12 cellular contexts compared by ENCODE assay signal in genomic region chr14:59281613-59282012, GRCh38.
A peak's percentile ranks its signal among the peaks of the same experiment; 100 is the strongest.
DNase-seq lines count a peak whose midpoint lies in the region; ATAC-seq and TF ChIP-seq lines count a peak whose summit lies in the region.
"Had no signal": no experiment of that assay in that cellular context is flagged by ENCODE, and none has a peak within 500 bp of the region (broad histone marks: within the 10 kb centered on the region; RNA-seq: fewer than 3 reads in every experiment).

No MANE protein-coding gene starts in this region.

- DNase-seq in HPDE6-E6E7 (ENCODE audit: extremely low spot score) (peak; percentile 49), foreskin fibroblast (peak; percentile 63 to 72), NCI-H1092 (lab: John Stamatoyannopoulos, UW) (no peak)
- no peak for DNase-seq in stimulated activated CD4-positive, alpha-beta T cell treated with anti-CD3 and anti-CD28 coated beads, Interleukin-12 subunit alpha, Interleukin-12 subunit beta, amount 100 ng/mL, for 4 hours
- DNase-seq: activated CD8-positive, alpha-beta memory T cell treated with anti-CD3 and anti-CD28 coated beads, Interleukin-2, amount 50 U/mL, for 48 hours; activated naive CD8-positive, alpha-beta T cell treated with anti-CD3 and anti-CD28 coated beads, Interleukin-2, amount 50 U/mL, for 24 hours; NCI-H1436; testis had no signal

- ATAC-seq in SK-N-SH treated with all-trans-retinoic acid at 6 μM for 48 hours (no peak), HG03039 (IDR thresholded peaks at IDR 0.05; ENCODE audit: unreplicated experiment) (no peak)
- ATAC-seq: activated naive CD8-positive, alpha-beta T cell treated with anti-CD3 and anti-CD28 coated beads, Interleukin-2, amount 50 U/mL, for 24 hours had no signal

- peak overlapping the region in 14 of 21 experiments; percentile 4 to 64 (median 39) for H3K27ac ChIP-seq in skin epidermis
- H3K27ac ChIP-seq: testis, VCaP had no signal

- no peak overlapping the region for H3K4me3 ChIP-seq in foreskin fibroblast (ENCODE audit: low read depth in 1 of 2, low read length in 2 of 2)
- no peak overlapping the region for H3K4me3 ChIP-seq in skin epidermis
- H3K4me3 ChIP-seq: testis had no signal

- no peak for TF ChIP-seq CTCF in foreskin fibroblast (IDR thresholded peaks at IDR 0.05; ENCODE audit: low read depth, low read length)

TF ChIP-seq in SK-N-SH treated with all-trans-retinoic acid at 6 μM for 48 hours, 23 proteins besides CTCF, POLR2A, EP300 and RAD21:
- TF ChIP-seq ISL1 (CRISPR knock-in tag; IDR thresholded peaks at IDR 0.05) (peak; percentile 59), TSHZ2 (CRISPR knock-in tag; IDR thresholded peaks at IDR 0.05) (no peak)
TF ChIP-seq in SK-N-SH treated with all-trans-retinoic acid at 6 μM for 48 hours: peak in this region for 1.

Comparison
In these comparisons a context has a peak if more than half of its experiments do, and no peak if none do; other contexts are left out.
1. DNase-seq: peak in HPDE6-E6E7 (single experiment) and foreskin fibroblast (2 of 2); none in NCI-H1092 (single experiment) and stimulated activated CD4-positive, alpha-beta T cell treated with anti-CD3 and anti-CD28 coated beads, Interleukin-12 subunit alpha, Interleukin-12 subunit beta, amount 100 ng/mL, for 4 hours (single experiment).